In the genomic region with DNA sequence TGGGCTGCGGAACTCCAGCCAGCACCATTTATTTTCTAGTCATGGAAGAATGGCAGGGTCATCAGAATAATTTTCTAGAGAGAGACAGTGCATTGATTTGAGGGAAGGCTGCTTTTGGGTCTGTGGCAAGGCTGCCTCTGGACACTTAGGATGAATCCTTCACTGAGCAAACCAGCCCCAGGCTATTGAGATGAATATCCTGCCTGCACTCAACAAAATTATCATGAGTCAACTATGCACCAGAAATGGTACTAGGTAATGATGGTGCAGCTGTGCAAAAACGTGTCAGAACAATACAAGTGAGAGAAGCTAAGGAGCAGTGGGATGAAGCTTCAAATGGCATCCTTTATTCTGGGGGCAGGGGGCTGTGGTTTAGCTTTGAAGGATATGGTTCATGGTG, we compare ENCODE assay signal across 22 cellular contexts.
"Had no signal": no experiment of that assay in that cellular context is flagged by ENCODE, and none has a peak within 500 bp of the region (broad histone marks: within the 10 kb centered on the region; RNA-seq: fewer than 3 reads in every experiment).

No MANE protein-coding gene starts in this region.

- H2AFZ ChIP-seq: hepatocyte, neural progenitor cell had no signal

- H3K79me2 ChIP-seq: hepatocyte had no signal

- H3K4me1 ChIP-seq: body of pancreas, neural progenitor cell, upper lobe of left lung had no signal

- H3K4me2 ChIP-seq: hepatocyte, neural progenitor cell had no signal

- H3K36me3 ChIP-seq: neural progenitor cell, thoracic aorta, upper lobe of left lung had no signal

- H3K27me3 ChIP-seq: body of pancreas, hepatocyte, neural progenitor cell, upper lobe of left lung had no signal

- H3K9me3 ChIP-seq: body of pancreas, thoracic aorta, upper lobe of left lung had no signal

- ATAC-seq: body of pancreas; left lobe of liver; naive thymus-derived CD4-positive, alpha-beta T cell; T-helper 17 cell had no signal

- H3K4me3 ChIP-seq: body of pancreas, hepatocyte, lung, neural progenitor cell, thoracic aorta, upper lobe of left lung had no signal

- FAIRE-seq: endometrium had no signal

- H3K27ac ChIP-seq: body of pancreas, hepatocyte, neural progenitor cell, thoracic aorta, upper lobe of left lung had no signal

- DNase-seq: activated CD4-positive, alpha-beta T cell treated with anti-CD3 and anti-CD28 coated beads, Interleukin-2, amount 50 U/mL, for 4 hours; activated CD8-positive, alpha-beta memory T cell treated with anti-CD3 and anti-CD28 coated beads, Interleukin-2, amount 50 U/mL, for 48 hours; activated naive CD4-positive, alpha-beta T cell treated with anti-CD3 and anti-CD28 coated beads, Interleukin-2, amount 10 ng/mL, durations not matched to agents 7 days and 5 days; activated T-cell treated with anti-CD3 and anti-CD28 coated beads, Interleukin-2, amount 50 U/mL, for 48 hours; amygdala; body of pancreas; effector CD4-positive, alpha-beta T cell; erythroblast; foreskin fibroblast; immature natural killer cell; naive thymus-derived CD4-positive, alpha-beta T cell; stimulated activated CD4-positive, alpha-beta T cell treated with anti-CD3 and anti-CD28 coated beads, Interleukin-4, amount 100 ng/mL, for 24 hours; stimulated activated naive CD4-positive, alpha-beta T cell treated with Interleukin-2 at 50 U/mL for 16 hours; SW 1271; T-helper 17 cell had no signal

- H3K9ac ChIP-seq: neural progenitor cell had no signal
